ENCODE assay signal across 22 cellular contexts in genomic region chr16:62363451-62363850, GRCh38.
DNase-seq lines count a peak whose midpoint lies in the region; ATAC-seq, FAIRE-seq and TF ChIP-seq lines count a peak whose summit lies in the region.
"Had no signal": no experiment of that assay in that cellular context is flagged by ENCODE, and none has a peak within 500 bp of the region (broad histone marks: within the 10 kb centered on the region; RNA-seq: fewer than 3 reads in every experiment).

No MANE protein-coding gene starts in this region.

- no peaks in the 10 kb centered on the region for H3F3A ChIP-seq in neural progenitor cell (ENCODE audit: low read depth)

- H3K27me3 ChIP-seq in hepatocyte (no peaks in the 10 kb centered on the region), neural progenitor cell (no peaks in the 10 kb centered on the region), upper lobe of left lung (no peaks in the 10 kb centered on the region)
- H3K27me3 ChIP-seq: heart left ventricle had no signal

- no peak for ATAC-seq in upper lobe of left lung (ENCODE audit: low FRiP score in 2 of 2)
- no peak for ATAC-seq in HG03025 (IDR thresholded peaks at IDR 0.05; ENCODE audit: low FRiP score, unreplicated experiment)
- ATAC-seq: heart left ventricle, left colon, mucosa of descending colon, sciatic nerve had no signal

- intact Hi-C loops in kidney (cut with DNase I) = no loop called here

- no peak for FAIRE-seq in kidney (lab: Jason Lieb, UNC)
- FAIRE-seq: GM19239, TTC549 had no signal

- no peak overlapping the region for H3K4me3 Mint-ChIP-seq in neural progenitor cell
- H3K4me3 Mint-ChIP-seq: stimulated activated naive CD8-positive, alpha-beta T cell treated with anti-CD3 and anti-CD28 coated beads, Interleukin-15, Interleukin-2, amounts not matched to agents 100 ng/mL and 50 ng/mL, for 24 hours had no signal

- no peak overlapping the region for H3K4me3 ChIP-seq in hepatocyte
- H3K4me3 ChIP-seq in neural progenitor cell = no peak overlapping the region
- H3K4me3 ChIP-seq in kidney (ENCODE audit: low read length in 2 of 2) = no peak overlapping the region
- no peak overlapping the region for H3K4me3 ChIP-seq in upper lobe of left lung
- H3K4me3 ChIP-seq: heart left ventricle, mucosa of descending colon had no signal

- H3K36me3 ChIP-seq in hepatocyte (replicated peaks; ENCODE audit: insufficient read depth, low read depth) = no peaks in the 10 kb centered on the region
- no peaks in the 10 kb centered on the region for H3K36me3 ChIP-seq in neural progenitor cell
- H3K36me3 ChIP-seq in kidney (ENCODE audit: control insufficient read depth in 1 of 2, insufficient read depth in 2 of 2, low read length in 2 of 2) = no peaks in the 10 kb centered on the region
- H3K36me3 ChIP-seq in upper lobe of left lung = no peaks in the 10 kb centered on the region
- H3K36me3 ChIP-seq: heart left ventricle had no signal

- TF ChIP-seq CTCF in hepatocyte (IDR thresholded peaks at IDR 0.05; ENCODE audit: poor library complexity) (peak; percentile 22), neural progenitor cell (IDR thresholded peaks at IDR 0.05) (peak; percentile 58), kidney (IDR thresholded peaks at IDR 0.05; ENCODE audit: borderline replicate concordance, extremely low read depth, insufficient read depth) (no peak), upper lobe of left lung (IDR thresholded peaks at IDR 0.05) (no peak)

- H3K27ac ChIP-seq in hepatocyte (no peak overlapping the region), neural progenitor cell (no peak overlapping the region), kidney (ENCODE audit: low read depth in 2 of 2, low read length in 2 of 2) (no peak overlapping the region), upper lobe of left lung (no peak overlapping the region)
- H3K27ac ChIP-seq: heart left ventricle had no signal

- H3K9me3 ChIP-seq in hepatocyte (ENCODE audit: low read depth) = no peaks in the 10 kb centered on the region
- no peaks in the 10 kb centered on the region for H3K9me3 ChIP-seq in neural progenitor cell (ENCODE audit: low read depth)
- H3K9me3 ChIP-seq in kidney (ENCODE audit: control insufficient read depth in 1 of 2, low read length in 2 of 2) = no peaks in the 10 kb centered on the region
- H3K9me3 ChIP-seq in upper lobe of left lung = no peaks in the 10 kb centered on the region
- H3K9me3 ChIP-seq: heart left ventricle had no signal

- 62% methylated on average over 2 of the region's 2 CpGs for WGBS in hepatocyte (ENCODE audit: low lambda C conversion rate, missing lambda C conversion rate)
- WGBS in upper lobe of left lung, 2 donors = 67 to 79% methylated on average over 2 of the region's 2 CpGs

- H3K9ac ChIP-seq in neural progenitor cell (no peak overlapping the region), kidney (ENCODE audit: low read length in 2 of 2) (no peak overlapping the region)

- H4K20me1 ChIP-seq in hepatocyte (ENCODE audit: insufficient read depth, poor library complexity, severe bottlenecking) (no peaks in the 10 kb centered on the region), neural progenitor cell (ENCODE audit: low read depth) (no peaks in the 10 kb centered on the region)

- H3K79me2 ChIP-seq in hepatocyte = no peaks in the 10 kb centered on the region
- no peaks in the 10 kb centered on the region for H3K79me2 ChIP-seq in neural progenitor cell (ENCODE audit: low read depth)

- DNase-seq in DMS 273 (lab: John Stamatoyannopoulos, UW; ENCODE audit: unreplicated experiment) = peak; percentile 88
- DNase-seq in NCI-H524 (lab: John Stamatoyannopoulos, UW) = peak; percentile 36 to 50
- no peak for DNase-seq in hepatocyte (ENCODE audit: low spot score)
- peak; percentile 73 for DNase-seq in neural progenitor cell (ENCODE audit: low spot score)
- DNase-seq in kidney = no peak
- DNase-seq in upper lobe of left lung = no peak
- DNase-seq: activated CD4-positive, alpha-beta T cell treated with anti-CD3 and anti-CD28 coated beads for 48 hours; activated naive CD4-positive, alpha-beta T cell; effector CD8-positive, alpha-beta T cell; heart left ventricle; left colon; mucosa of descending colon; NCI-H1105; NCI-H2081 treated with DMSO at 0.1 percent for 48 hours; NCI-H774; nucleus accumbens; SW 1271 had no signal

- H3K36me3 Mint-ChIP-seq in neural progenitor cell = no peaks in the 10 kb centered on the region

- TF ChIP-seq POLR2A in upper lobe of left lung (IDR thresholded peaks at IDR 0.05) = no peak

- H3K27ac Mint-ChIP-seq in neural progenitor cell = no peak overlapping the region
- H3K27ac Mint-ChIP-seq: stimulated activated naive CD8-positive, alpha-beta T cell treated with anti-CD3 and anti-CD28 coated beads, Interleukin-15, Interleukin-2, amounts not matched to agents 100 ng/mL and 50 ng/mL, for 24 hours had no signal

- TF ChIP-seq EP300 in upper lobe of left lung (IDR thresholded peaks at IDR 0.05) = no peak

- no peaks in the 10 kb centered on the region for H3K27me3 Mint-ChIP-seq in neural progenitor cell (ENCODE audit: insufficient read depth, low read depth)
- H3K27me3 Mint-ChIP-seq: stimulated activated naive CD8-positive, alpha-beta T cell treated with anti-CD3 and anti-CD28 coated beads, Interleukin-15, Interleukin-2, amounts not matched to agents 100 ng/mL and 50 ng/mL, for 24 hours had no signal

- no peaks in the 10 kb centered on the region for H3K4me1 Mint-ChIP-seq in neural progenitor cell

- H2AFZ ChIP-seq in hepatocyte = no peak overlapping the region
- H2AFZ ChIP-seq in neural progenitor cell (replicated peaks) = no peak overlapping the region

- H3K4me2 ChIP-seq in hepatocyte (no peak overlapping the region), neural progenitor cell (no peak overlapping the region)

- no peaks in the 10 kb centered on the region for H3K9me3 Mint-ChIP-seq in neural progenitor cell

- H3K4me1 ChIP-seq in hepatocyte (ENCODE audit: insufficient read depth) = no peaks in the 10 kb centered on the region
- H3K4me1 ChIP-seq in neural progenitor cell = no peaks in the 10 kb centered on the region
- no peaks in the 10 kb centered on the region for H3K4me1 ChIP-seq in kidney (ENCODE audit: control insufficient read depth in 1 of 2, insufficient read depth in 1 of 2, low read depth in 1 of 2, low read length in 2 of 2)
- no peaks in the 10 kb centered on the region for H3K4me1 ChIP-seq in upper lobe of left lung
- H3K4me1 ChIP-seq: heart left ventricle had no signal

- no peaks in the 10 kb centered on the region for H3K9me2 ChIP-seq in hepatocyte (replicated peaks; ENCODE audit: insufficient read depth)

Comparison
In these comparisons a context has a peak if more than half of its experiments do, and no peak if none do; other contexts are left out.
1. DNase-seq: peak in DMS 273 (single experiment), NCI-H524 (2 of 2) and neural progenitor cell (single experiment); none in hepatocyte (single experiment), kidney (single experiment) and upper lobe of left lung (0 of 2).
2. CTCF ChIP-seq: peak in hepatocyte (single experiment) and neural progenitor cell (single experiment); none in kidney (single experiment) and upper lobe of left lung (0 of 6).